In the genomic region with DNA sequence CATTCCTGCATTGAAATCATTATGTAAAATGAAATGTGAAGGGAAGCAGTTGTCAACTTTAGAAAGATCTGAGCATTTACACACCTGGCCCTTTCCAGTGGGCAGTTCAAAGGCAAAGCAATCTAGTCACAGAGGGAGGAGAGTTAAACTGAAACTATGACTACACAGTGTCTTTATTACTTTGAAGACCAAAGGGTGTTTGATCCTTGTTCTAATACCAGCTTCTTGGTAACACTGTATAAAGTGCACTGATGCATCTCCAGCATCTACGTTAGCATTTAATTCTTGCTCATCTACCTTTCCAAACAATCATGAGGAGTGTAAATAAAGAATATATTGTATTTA, we compare ENCODE assay signal across 1 cellular context.
TF ChIP-seq lines count a peak whose summit lies in the region.

No MANE protein-coding gene starts in this region.

TF ChIP-seq in GM12878, 131 proteins besides CTCF, POLR2A, EP300 and RAD21:
- TF ChIP-seq, protein P1, sequence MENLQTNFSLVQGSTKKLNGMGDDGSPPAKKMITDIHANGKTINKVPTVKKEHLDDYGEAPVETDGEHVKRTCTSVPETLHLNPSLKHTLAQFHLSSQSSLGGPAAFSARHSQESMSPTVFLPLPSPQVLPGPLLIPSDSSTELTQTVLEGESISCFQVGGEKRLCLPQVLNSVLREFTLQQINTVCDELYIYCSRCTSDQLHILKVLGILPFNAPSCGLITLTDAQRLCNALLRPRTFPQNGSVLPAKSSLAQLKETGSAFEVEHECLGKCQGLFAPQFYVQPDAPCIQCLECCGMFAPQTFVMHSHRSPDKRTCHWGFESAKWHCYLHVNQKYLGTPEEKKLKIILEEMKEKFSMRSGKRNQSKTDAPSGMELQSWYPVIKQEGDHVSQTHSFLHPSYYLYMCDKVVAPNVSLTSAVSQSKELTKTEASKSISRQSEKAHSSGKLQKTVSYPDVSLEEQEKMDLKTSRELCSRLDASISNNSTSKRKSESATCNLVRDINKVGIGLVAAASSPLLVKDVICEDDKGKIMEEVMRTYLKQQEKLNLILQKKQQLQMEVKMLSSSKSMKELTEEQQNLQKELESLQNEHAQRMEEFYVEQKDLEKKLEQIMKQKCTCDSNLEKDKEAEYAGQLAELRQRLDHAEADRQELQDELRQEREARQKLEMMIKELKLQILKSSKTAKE (IDR thresholded peaks at IDR 0.05; ENCODE audit: low read depth, poor library complexity, severe bottlenecking): no peak
- peak; percentile 94 for TF ChIP-seq TCF7 (IDR thresholded peaks at IDR 0.05; ENCODE audit: borderline replicate concordance)
- 0 out of 2 replicates have a peak, but pooled peaks have one; percentile 38 for TF ChIP-seq IRF4 (IDR thresholded peaks at IDR 0.05; ENCODE audit: low read depth, low read length)
- peak; percentile 32; the same call in 1 of the 2 replicates for TF ChIP-seq BCL11A (IDR thresholded peaks at IDR 0.05; ENCODE audit: low read depth, low read length)
- TF ChIP-seq GABPA (IDR thresholded peaks at IDR 0.05; ENCODE audit: low read depth): peak; percentile 22; the same call in 1 of the 2 replicates
- peak; percentile 52; the same call in 1 of the 2 replicates for TF ChIP-seq EED (IDR thresholded peaks at IDR 0.05; ENCODE audit: low read depth)
- peak; percentile 66; the same call in 1 of the 2 replicates for TF ChIP-seq RUNX3 (IDR thresholded peaks at IDR 0.05; ENCODE audit: low read length)
- 0 out of 2 replicates have a peak, but pooled peaks have one; percentile 35 for TF ChIP-seq IKZF1 (conservative IDR thresholded peaks at IDR 0.05)
- TF ChIP-seq RBBP5 (conservative IDR thresholded peaks at IDR 0.05): no peak
- no peak for TF ChIP-seq PML (IDR thresholded peaks at IDR 0.05; ENCODE audit: low read length)
- TF ChIP-seq ZBED1 (IDR thresholded peaks at IDR 0.05; ENCODE audit: borderline replicate concordance): peak; percentile 67; the same call in 1 of the 2 replicates
- TF ChIP-seq NFIC (IDR thresholded peaks at IDR 0.05; ENCODE audit: low read depth, low read length): peak; percentile 68; the same call in 1 of the 2 replicates
- 0 out of 2 replicates have a peak, but pooled peaks have one; percentile 60 for TF ChIP-seq TCF12 (IDR thresholded peaks at IDR 0.05; ENCODE audit: low read depth, low read length)
- TF ChIP-seq JUNB (IDR thresholded peaks at IDR 0.05): peak; percentile 87
- TF ChIP-seq, protein P2, sequence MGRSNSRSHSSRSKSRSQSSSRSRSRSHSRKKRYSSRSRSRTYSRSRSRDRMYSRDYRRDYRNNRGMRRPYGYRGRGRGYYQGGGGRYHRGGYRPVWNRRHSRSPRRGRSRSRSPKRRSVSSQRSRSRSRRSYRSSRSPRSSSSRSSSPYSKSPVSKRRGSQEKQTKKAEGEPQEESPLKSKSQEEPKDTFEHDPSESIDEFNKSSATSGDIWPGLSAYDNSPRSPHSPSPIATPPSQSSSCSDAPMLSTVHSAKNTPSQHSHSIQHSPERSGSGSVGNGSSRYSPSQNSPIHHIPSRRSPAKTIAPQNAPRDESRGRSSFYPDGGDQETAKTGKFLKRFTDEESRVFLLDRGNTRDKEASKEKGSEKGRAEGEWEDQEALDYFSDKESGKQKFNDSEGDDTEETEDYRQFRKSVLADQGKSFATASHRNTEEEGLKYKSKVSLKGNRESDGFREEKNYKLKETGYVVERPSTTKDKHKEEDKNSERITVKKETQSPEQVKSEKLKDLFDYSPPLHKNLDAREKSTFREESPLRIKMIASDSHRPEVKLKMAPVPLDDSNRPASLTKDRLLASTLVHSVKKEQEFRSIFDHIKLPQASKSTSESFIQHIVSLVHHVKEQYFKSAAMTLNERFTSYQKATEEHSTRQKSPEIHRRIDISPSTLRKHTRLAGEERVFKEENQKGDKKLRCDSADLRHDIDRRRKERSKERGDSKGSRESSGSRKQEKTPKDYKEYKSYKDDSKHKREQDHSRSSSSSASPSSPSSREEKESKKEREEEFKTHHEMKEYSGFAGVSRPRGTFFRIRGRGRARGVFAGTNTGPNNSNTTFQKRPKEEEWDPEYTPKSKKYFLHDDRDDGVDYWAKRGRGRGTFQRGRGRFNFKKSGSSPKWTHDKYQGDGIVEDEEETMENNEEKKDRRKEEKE (IDR thresholded peaks at IDR 0.05): no peak
- TF ChIP-seq, protein P3, sequence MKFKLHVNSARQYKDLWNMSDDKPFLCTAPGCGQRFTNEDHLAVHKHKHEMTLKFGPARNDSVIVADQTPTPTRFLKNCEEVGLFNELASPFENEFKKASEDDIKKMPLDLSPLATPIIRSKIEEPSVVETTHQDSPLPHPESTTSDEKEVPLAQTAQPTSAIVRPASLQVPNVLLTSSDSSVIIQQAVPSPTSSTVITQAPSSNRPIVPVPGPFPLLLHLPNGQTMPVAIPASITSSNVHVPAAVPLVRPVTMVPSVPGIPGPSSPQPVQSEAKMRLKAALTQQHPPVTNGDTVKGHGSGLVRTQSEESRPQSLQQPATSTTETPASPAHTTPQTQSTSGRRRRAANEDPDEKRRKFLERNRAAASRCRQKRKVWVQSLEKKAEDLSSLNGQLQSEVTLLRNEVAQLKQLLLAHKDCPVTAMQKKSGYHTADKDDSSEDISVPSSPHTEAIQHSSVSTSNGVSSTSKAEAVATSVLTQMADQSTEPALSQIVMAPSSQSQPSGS (IDR thresholded peaks at IDR 0.05; ENCODE audit: low read length): peak; percentile 66
- TF ChIP-seq, protein P4, sequence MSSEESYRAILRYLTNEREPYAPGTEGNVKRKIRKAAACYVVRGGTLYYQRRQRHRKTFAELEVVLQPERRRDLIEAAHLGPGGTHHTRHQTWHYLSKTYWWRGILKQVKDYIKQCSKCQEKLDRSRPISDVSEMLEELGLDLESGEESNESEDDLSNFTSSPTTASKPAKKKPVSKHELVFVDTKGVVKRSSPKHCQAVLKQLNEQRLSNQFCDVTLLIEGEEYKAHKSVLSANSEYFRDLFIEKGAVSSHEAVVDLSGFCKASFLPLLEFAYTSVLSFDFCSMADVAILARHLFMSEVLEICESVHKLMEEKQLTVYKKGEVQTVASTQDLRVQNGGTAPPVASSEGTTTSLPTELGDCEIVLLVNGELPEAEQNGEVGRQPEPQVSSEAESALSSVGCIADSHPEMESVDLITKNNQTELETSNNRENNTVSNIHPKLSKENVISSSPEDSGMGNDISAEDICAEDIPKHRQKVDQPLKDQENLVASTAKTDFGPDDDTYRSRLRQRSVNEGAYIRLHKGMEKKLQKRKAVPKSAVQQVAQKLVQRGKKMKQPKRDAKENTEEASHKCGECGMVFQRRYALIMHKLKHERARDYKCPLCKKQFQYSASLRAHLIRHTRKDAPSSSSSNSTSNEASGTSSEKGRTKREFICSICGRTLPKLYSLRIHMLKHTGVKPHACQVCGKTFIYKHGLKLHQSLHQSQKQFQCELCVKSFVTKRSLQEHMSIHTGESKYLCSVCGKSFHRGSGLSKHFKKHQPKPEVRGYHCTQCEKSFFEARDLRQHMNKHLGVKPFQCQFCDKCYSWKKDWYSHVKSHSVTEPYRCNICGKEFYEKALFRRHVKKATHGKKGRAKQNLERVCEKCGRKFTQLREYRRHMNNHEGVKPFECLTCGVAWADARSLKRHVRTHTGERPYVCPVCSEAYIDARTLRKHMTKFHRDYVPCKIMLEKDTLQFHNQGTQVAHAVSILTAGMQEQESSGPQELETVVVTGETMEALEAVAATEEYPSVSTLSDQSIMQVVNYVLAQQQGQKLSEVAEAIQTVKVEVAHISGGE (CRISPR knock-in tag; IDR thresholded peaks at IDR 0.05): no peak
- TF ChIP-seq CREM (IDR thresholded peaks at IDR 0.05; ENCODE audit: low read depth): peak; percentile 65
- TF ChIP-seq CBX3 (IDR thresholded peaks at IDR 0.05; ENCODE audit: borderline replicate concordance, low read depth): no peak
- no peak for TF ChIP-seq LARP7 (IDR thresholded peaks at IDR 0.05)
- no peak for TF ChIP-seq SMARCA5 (IDR thresholded peaks at IDR 0.05)
TF ChIP-seq in GM12878: peak in this region for 13.
